8 cellular contexts compared by ENCODE assay signal in genomic region chr4:173171098-173171497, GRCh38. TPM values are rescaled to one million over a fixed set of nuclear protein-coding genes. Genes with fewer than 3 reads are reported as not detected.
DNase-seq lines count a peak whose midpoint lies in the region; ATAC-seq, FAIRE-seq and TF ChIP-seq lines count a peak whose summit lies in the region.

No MANE protein-coding gene starts in this region.

- H3K9me1 ChIP-seq in endothelial cell of umbilical vein (replicated peaks; ENCODE audit: control insufficient read depth, extremely low read depth, insufficient read depth, low read length) = no peaks in the 10 kb centered on the region

- TF ChIP-seq CTCF in 22Rv1 (IDR thresholded peaks at IDR 0.05) = 0 out of 2 replicates have a peak, but pooled peaks have one; percentile 6
- TF ChIP-seq CTCF in DND-41 (IDR thresholded peaks at IDR 0.05; ENCODE audit: borderline replicate concordance, extremely low read depth, low read length, poor library complexity, severe bottlenecking) = peak; percentile 47
- TF ChIP-seq CTCF in OCI-LY3 (IDR thresholded peaks at IDR 0.05; ENCODE audit: low read depth, low read length) = peak; percentile 40
- peak in 1 of 2 donors; percentile 29 for TF ChIP-seq CTCF in endothelial cell of umbilical vein (IDR thresholded peaks at IDR 0.05; ENCODE audit: extremely low read depth in 1 of 2, insufficient read depth in 1 of 2, low read depth in 1 of 2, low read length in 2 of 2)
- TF ChIP-seq CTCF in adrenal gland (IDR thresholded peaks at IDR 0.05) = peak in 1 of 6 experiments; percentile 11
- TF ChIP-seq CTCF in kidney (IDR thresholded peaks at IDR 0.05; ENCODE audit: borderline replicate concordance, extremely low read depth, insufficient read depth) = no peak

- no TSS peak for BruUV-seq in endothelial cell of umbilical vein (replicated peaks; lab: Mats Ljungman, UMichigan)

- CTCF ChIA-PET in endothelial cell of umbilical vein (lab: Charles Lee) = interaction anchor here (0.9 to 5.1 kb wide), 10 partner anchors 10 to 158 kb away, joined by 3 to 49 read pairs (median 6); no protein-coding TSS in a partner anchor

- H3K36me3 ChIP-seq in DND-41 (ENCODE audit: insufficient read depth, low read length) (no peaks in the 10 kb centered on the region; the same call in 1 of the 2 replicates), OCI-LY3 (replicated peaks; ENCODE audit: low read depth, low read length) (peaks cover 7% of the 10 kb centered on the region), endothelial cell of umbilical vein (ENCODE audit: control insufficient read depth in 2 of 2, extremely low read depth in 1 of 2, insufficient read depth in 2 of 2, low read length in 2 of 2) (no peaks in the 10 kb centered on the region), adrenal gland (replicated peaks in 1 of 2) (no peaks in the 10 kb centered on the region), kidney (ENCODE audit: control insufficient read depth in 1 of 2, insufficient read depth in 2 of 2, low read length in 2 of 2) (no peaks in the 10 kb centered on the region)

- no peaks in the 10 kb centered on the region for H3K9me3 ChIP-seq in DND-41 (ENCODE audit: insufficient read depth, low read length, severe bottlenecking)
- no peaks in the 10 kb centered on the region for H3K9me3 ChIP-seq in OCI-LY3 (ENCODE audit: insufficient read depth, low read length)
- H3K9me3 ChIP-seq in endothelial cell of umbilical vein (replicated peaks; ENCODE audit: control insufficient read depth, insufficient read depth, low read length) = no peaks in the 10 kb centered on the region
- H3K9me3 ChIP-seq in adrenal gland (replicated peaks in 1 of 3) = no peaks in the 10 kb centered on the region
- no peaks in the 10 kb centered on the region for H3K9me3 ChIP-seq in kidney (ENCODE audit: control insufficient read depth in 1 of 2, low read length in 2 of 2)

- H3K27me3 ChIP-seq in DND-41 (ENCODE audit: insufficient read depth, low read length, poor library complexity) (no peaks in the 10 kb centered on the region), OCI-LY3 (ENCODE audit: low read depth, low read length) (no peaks in the 10 kb centered on the region), endothelial cell of umbilical vein (ENCODE audit: control insufficient read depth in 2 of 2, insufficient read depth in 2 of 2, low read length in 2 of 2) (no peaks in the 10 kb centered on the region), adrenal gland (no peaks in the 10 kb centered on the region)

- no peak for FAIRE-seq in endothelial cell of umbilical vein (lab: Jason Lieb, UNC)
- FAIRE-seq in kidney (lab: Jason Lieb, UNC) = no peak

- H3K4me2 ChIP-seq in DND-41 (ENCODE audit: insufficient read depth, low read length) (peak overlapping the region; percentile 79), OCI-LY3 (ENCODE audit: low read length) (peak overlapping the region; percentile 76), endothelial cell of umbilical vein (ENCODE audit: insufficient read depth, low read length) (peak overlapping the region; percentile 97)

- TF ChIP-seq POLR2A in endothelial cell of umbilical vein (IDR thresholded peaks at IDR 0.05; ENCODE audit: low read depth, low read length) (no peak), adrenal gland (IDR thresholded peaks at IDR 0.05) (no peak)

- H4K20me1 ChIP-seq in DND-41 (ENCODE audit: insufficient read depth, low read length) (peaks cover 42% of the 10 kb centered on the region; the same call in 1 of the 2 replicates), OCI-LY3 (ENCODE audit: insufficient read depth, low read length) (peaks cover 28% of the 10 kb centered on the region; the same call in 1 of the 2 replicates), endothelial cell of umbilical vein (replicated peaks; ENCODE audit: control insufficient read depth, extremely low read depth, insufficient read depth, low read length) (peaks cover 9% of the 10 kb centered on the region)

- intact Hi-C loops in endothelial cell of umbilical vein (cut with micrococcal nuclease) (loop anchor here (1.0 kb wide), 2 partner anchors 8 to 146 kb away; no protein-coding TSS in a partner anchor), adrenal gland (cut with DNase I) (loop anchor here in 1 of 2 donors (5.0 kb wide), 1 partner anchor 76 kb away; no protein-coding TSS in a partner anchor), kidney (cut with DNase I) (no loop called here)

- ATAC-seq in DND-41 (ENCODE audit: insufficient read depth, low read depth) (no peak), GM21381 (IDR thresholded peaks at IDR 0.05; ENCODE audit: unreplicated experiment) (no peak), HG03045 (IDR thresholded peaks at IDR 0.05; ENCODE audit: unreplicated experiment) (no peak)

- H3K79me2 ChIP-seq in DND-41 (ENCODE audit: insufficient read depth, low read length) = peaks cover 85% of the 10 kb centered on the region
- peaks cover 63% of the 10 kb centered on the region for H3K79me2 ChIP-seq in OCI-LY3 (ENCODE audit: low read length)
- H3K79me2 ChIP-seq in endothelial cell of umbilical vein (ENCODE audit: control insufficient read depth, insufficient read depth, low read length) = peaks cover 47% of the 10 kb centered on the region

- peak overlapping the region; percentile 94; the same call in 1 of the 2 replicates for H3K9ac ChIP-seq in DND-41 (ENCODE audit: low read depth, low read length)
- no peak overlapping the region for H3K9ac ChIP-seq in OCI-LY3 (ENCODE audit: low read length)
- no peak overlapping the region for H3K9ac ChIP-seq in endothelial cell of umbilical vein (replicated peaks; ENCODE audit: extremely low read depth, insufficient read depth, low read length)
- H3K9ac ChIP-seq in kidney (ENCODE audit: low read length in 2 of 2) = no peak overlapping the region

- H3K4me1 ChIP-seq in DND-41 (ENCODE audit: insufficient read depth, low read length) (peaks cover 72% of the 10 kb centered on the region), OCI-LY3 (ENCODE audit: low read length) (peaks cover 31% of the 10 kb centered on the region), endothelial cell of umbilical vein (ENCODE audit: control insufficient read depth, extremely low read depth, insufficient read depth, low read length) (peaks cover 27% of the 10 kb centered on the region), adrenal gland (replicated peaks in 1 of 2) (peaks cover 0 to 11% of the 10 kb centered on the region in 2 donors), kidney (ENCODE audit: control insufficient read depth in 1 of 2, insufficient read depth in 1 of 2, low read depth in 1 of 2, low read length in 2 of 2) (peaks cover 7% of the 10 kb centered on the region in 2 donors)

- H3K4me3 ChIP-seq in DND-41 (ENCODE audit: low read depth in 1 of 2, low read length in 2 of 2) (peak overlapping the region in 1 of 2 experiments; percentile 86; a peak in 3 of 4 replicates), OCI-LY3 (ENCODE audit: low read length) (no peak overlapping the region; the same call in 1 of the 2 replicates), endothelial cell of umbilical vein (replicated peaks in 1 of 3; ENCODE audit: insufficient read depth in 1 of 3, low read depth in 1 of 3, low read length in 3 of 3) (no peak overlapping the region), adrenal gland (no peak overlapping the region), kidney (ENCODE audit: low read length in 2 of 2) (no peak overlapping the region)

- dilution Hi-C loops in endothelial cell of umbilical vein (cut with MboI; ENCODE audit: extremely low pct_ligation_motif_present, low sequenced_read_pairs) = no loop called here

- DNase-seq in DND-41 (no peak), endothelial cell of umbilical vein (ENCODE audit: low read depth, low spot score) (peak; percentile 46), adrenal gland (no peak), kidney (no peak)

- POLR2A ChIA-PET in endothelial cell of umbilical vein (lab: Charles Lee) = no interaction called here

- H3K27ac ChIP-seq in 22Rv1 (peak overlapping the region; percentile 97), DND-41 (ENCODE audit: low read length) (peak overlapping the region; percentile 93), OCI-LY3 (ENCODE audit: low read length) (no peak overlapping the region), endothelial cell of umbilical vein (ENCODE audit: insufficient read depth, low read depth, low read length) (no peak overlapping the region), adrenal gland (no peak overlapping the region), kidney (ENCODE audit: low read depth in 2 of 2, low read length in 2 of 2) (no peak overlapping the region)

- 51 to 66% (median 55%) methylated on average over 2 of the region's 2 CpGs for WGBS in adrenal gland, 4 donors

- H2AFZ ChIP-seq in DND-41 (ENCODE audit: low read depth, low read length) (no peak overlapping the region), OCI-LY3 (ENCODE audit: low read depth, low read length) (no peak overlapping the region), endothelial cell of umbilical vein (ENCODE audit: low read depth, low read length) (no peak overlapping the region)

TF ChIP-seq in endothelial cell of umbilical vein, 7 proteins besides CTCF, POLR2A, EP300 and RAD21:
- no peak for TF ChIP-seq MYC (IDR thresholded peaks at IDR 0.05; ENCODE audit: low read depth, low read length)
- no peak for TF ChIP-seq GATA2 (IDR thresholded peaks at IDR 0.05; ENCODE audit: insufficient read depth, insufficient read length, low read depth, low read length)
- no peak for TF ChIP-seq EZH2 (IDR thresholded peaks at IDR 0.05; ENCODE audit: borderline replicate concordance, low read depth, low read length, severe bottlenecking)
- TF ChIP-seq POLR2AphosphoS5 (IDR thresholded peaks at IDR 0.05; ENCODE audit: insufficient read depth, low read depth, low read length) = no peak
- TF ChIP-seq FOS (IDR thresholded peaks at IDR 0.05; ENCODE audit: borderline replicate concordance, insufficient read depth, low read length) = no peak
- no peak for TF ChIP-seq JUN (IDR thresholded peaks at IDR 0.05; ENCODE audit: borderline replicate concordance, insufficient read depth, insufficient read length, low read depth)

RNA-seq across cellular contexts. Expression of gene GALNT7, which starts 2.5 kb away (rescaled TPM):
- total RNA-seq in endothelial cell of umbilical vein (54.6 and 63.3 TPM in 2 replicates), adrenal gland (10 to 100 TPM in 5 of 8 donors, 1 to 10 TPM in 3; 4.4 to 17.4 (median 10.5) TPM), kidney (25.6 TPM)
- polyA plus RNA-seq in endothelial cell of umbilical vein (14.2 and 19.6 TPM in 2 replicates), adrenal gland (10 to 100 TPM in 1 of 3 donors, 1 to 10 TPM in 2; 7.8 to 10.2 (median 8.7) TPM), kidney (ENCODE audit: insufficient read depth, low read depth, low replicate concordance) (3.8 TPM)
- polyA plus RNA-seq in endothelial cell of umbilical vein (2011; cell fraction: cytosol; rRNA removed) = 20.5 and 20.6 TPM in 2 replicates
- polyA plus RNA-seq in endothelial cell of umbilical vein (2011; cell fraction: nucleus; rRNA removed) = 40.6 and 59.9 TPM in 2 replicates
- 34.9 and 66.0 TPM in 2 replicates for polyA plus RNA-seq in endothelial cell of umbilical vein (2012)
- 48.5 and 57.0 TPM in 2 replicates for polyA minus RNA-seq in endothelial cell of umbilical vein
- 8.4 TPM for polyA minus RNA-seq in endothelial cell of umbilical vein (2011; cell fraction: cytosol; rRNA and poly(A)+ RNA removed)
- 45.2 and 73.6 TPM in 2 replicates for polyA minus RNA-seq in endothelial cell of umbilical vein (2011; cell fraction: nucleus; rRNA and poly(A)+ RNA removed)

Comparison
In these comparisons a context has a peak if more than half of its experiments do, and no peak if none do; other contexts are left out.
1. H3K27ac ChIP-seq: peak in 22Rv1 (single experiment) and DND-41 (single experiment); none in OCI-LY3 (single experiment), endothelial cell of umbilical vein (single experiment), adrenal gland (0 of 5) and kidney (0 of 2).
2. Peak in every context shown above with its lines, with median percentiles within 50 percentile points of each other: H3K4me2 ChIP-seq.